In the genomic region with DNA sequence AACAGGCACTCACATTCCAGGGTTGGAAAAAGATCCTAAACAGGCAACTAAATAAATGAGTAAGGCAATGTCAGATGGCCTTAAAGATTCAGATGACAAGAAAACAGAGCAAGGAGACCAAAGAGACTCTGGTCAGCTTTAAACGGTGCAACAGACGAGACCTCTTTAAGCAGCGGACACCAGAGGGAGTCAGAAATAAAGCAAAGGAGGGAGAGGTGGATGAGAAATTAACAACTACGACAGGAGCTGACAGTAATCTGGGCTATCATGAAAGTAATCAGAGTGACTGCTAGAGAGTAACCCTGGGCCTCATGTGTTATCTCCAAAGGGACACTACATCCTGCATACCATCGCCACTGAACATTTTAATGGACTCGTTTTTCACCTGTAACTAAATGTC, we compare ENCODE assay signal across 8 cellular contexts. TPM values are rescaled to one million over a fixed set of nuclear protein-coding genes. Genes with fewer than 3 reads are reported as not detected.
DNase-seq lines count a peak whose midpoint lies in the region; ATAC-seq and TF ChIP-seq lines count a peak whose summit lies in the region.

No MANE protein-coding gene starts in this region.

- peak overlapping the region; percentile 81; the same call in 1 of the 2 replicates for H3K9ac ChIP-seq in HUES48 (ENCODE audit: low read depth, low read length)

- H3K27ac ChIP-seq in HUES48 (ENCODE audit: low read depth, low read length) = no peak overlapping the region

- H3K27me3 Mint-ChIP-seq in MCF 10A (ENCODE audit: insufficient read depth, unreplicated experiment) (no peaks in the 10 kb centered on the region), mesothelial cell of epicardium (ENCODE audit: low read depth) (no peaks in the 10 kb centered on the region)

- H3K36me3 ChIP-seq in HUES48 (ENCODE audit: control insufficient read depth, insufficient read depth, low read length) = peaks cover 28% of the 10 kb centered on the region

- no peak for ATAC-seq in GM18870 (IDR thresholded peaks at IDR 0.05; ENCODE audit: unreplicated experiment)
- ATAC-seq in left lobe of liver = no peak

- H3K36me3 Mint-ChIP-seq in MCF 10A (ENCODE audit: insufficient read depth, unreplicated experiment) (peaks cover 44% of the 10 kb centered on the region), mesothelial cell of epicardium (peaks cover 54% of the 10 kb centered on the region)

- H3K9me3 Mint-ChIP-seq in MCF 10A (ENCODE audit: unreplicated experiment) = peaks cover 26% of the 10 kb centered on the region
- peaks cover 43% of the 10 kb centered on the region for H3K9me3 Mint-ChIP-seq in mesothelial cell of epicardium

- TF ChIP-seq CTCF in AG09309 (IDR thresholded peaks at IDR 0.05; ENCODE audit: control insufficient read depth, insufficient read depth, low read depth, low read length, missing control alignments) (peak; percentile 43), MCF 10A (IDR thresholded peaks at IDR 0.05; ENCODE audit: unreplicated experiment) (no peak), mesothelial cell of epicardium (IDR thresholded peaks at IDR 0.05; ENCODE audit: unreplicated experiment) (no peak)

- H3K27me3 ChIP-seq in HUES48 (ENCODE audit: control insufficient read depth, insufficient read depth, low read length) = no peaks in the 10 kb centered on the region

- peaks cover 19% of the 10 kb centered on the region for H3K9me3 ChIP-seq in HUES48 (ENCODE audit: control insufficient read depth, insufficient read depth, low read length)

- intact Hi-C loops in MCF 10A (cut with micrococcal nuclease) = no loop called here

- peak overlapping the region; percentile 91 for H3K4me3 ChIP-seq in AG09309 (ENCODE audit: control insufficient read depth, low read depth, low read length)
- H3K4me3 ChIP-seq in HUES48 (ENCODE audit: low read depth, low read length) = peak overlapping the region; percentile 98

- H3K4me3 Mint-ChIP-seq in MCF 10A (ENCODE audit: unreplicated experiment) = peak overlapping the region; percentile 92
- peak overlapping the region; percentile 96 for H3K4me3 Mint-ChIP-seq in mesothelial cell of epicardium

- no TSS peak for BruUV-seq in MCF 10A (replicated peaks; lab: Mats Ljungman, UMichigan)

- peaks cover 20% of the 10 kb centered on the region for H3K4me1 Mint-ChIP-seq in MCF 10A (ENCODE audit: insufficient read depth, unreplicated experiment)
- peaks cover 13% of the 10 kb centered on the region for H3K4me1 Mint-ChIP-seq in mesothelial cell of epicardium

- H3K4me1 ChIP-seq in HUES48 (ENCODE audit: control insufficient read depth, insufficient read depth, low read length) = peaks cover 5% of the 10 kb centered on the region

- DNase-seq in AG09309 (ENCODE audit: low read depth) = peak; percentile 4
- no peak for DNase-seq in MCF 10A (ENCODE audit: unreplicated experiment)
- DNase-seq in mesothelial cell of epicardium (ENCODE audit: low spot score in 2 of 2, unreplicated experiment in 2 of 2) = no peak
- DNase-seq in SKM-1 (lab: John Stamatoyannopoulos, UW; ENCODE audit: unreplicated experiment) = no peak
- no peak for DNase-seq in left lobe of liver (ENCODE audit: low spot score)
- DNase-seq in NCI-H187 treated with DMSO at 0.1 percent for 48 hours (lab: John Stamatoyannopoulos, UW) = no peak

- H3K27ac Mint-ChIP-seq in MCF 10A (ENCODE audit: low read depth, unreplicated experiment) (peak overlapping the region; percentile 93), mesothelial cell of epicardium (peak overlapping the region; percentile 93)

- CTCF ChIA-PET in MCF 10A (lab: Yijun Ruan, JAX) = interaction anchor here (0.6 to 0.9 kb wide), 2 partner anchors 153 to 154 kb away, joined by 4 to 5 read pairs; no protein-coding TSS in a partner anchor

- POLR2A ChIA-PET in MCF 10A (lab: Yijun Ruan, JAX) = interaction anchor here (0.6 to 1.3 kb wide), 7 partner anchors 19 to 261 kb away, joined by 3 to 4 read pairs (median 3); a partner anchor contains a TSS

RNA-seq across cellular contexts. Expression of a gene that starts 1.1 kb away (rescaled TPM):
- total RNA-seq in MCF 10A (2022) = 14.3 and 17.6 TPM in 2 replicates
- 10.3 to 13.3 TPM (median 11.3 TPM) in 3 replicates for total RNA-seq in mesothelial cell of epicardium
- 2.4 TPM for total RNA-seq in left lobe of liver

RNA-seq across cellular contexts. Expression of a gene that starts 20.2 kb away (rescaled TPM):
- total RNA-seq in MCF 10A (2022) = 5.0 and 5.6 TPM in 2 replicates
- total RNA-seq in mesothelial cell of epicardium = 9.4 to 10.0 TPM (median 9.5 TPM) in 3 replicates
- 1.4 TPM for total RNA-seq in left lobe of liver

RNA-seq across cellular contexts. Expression of a gene that starts 25.4 kb away (rescaled TPM):
- not detected in 2 replicates for total RNA-seq in MCF 10A (2022)
- 15.4 to 17.1 TPM (median 16.7 TPM) in 3 replicates for total RNA-seq in mesothelial cell of epicardium
- total RNA-seq in left lobe of liver = 0.18 TPM

RNA-seq across cellular contexts. Expression of a gene that starts 31.4 kb away (rescaled TPM):
- total RNA-seq in MCF 10A (2022) (3.9 and 5.3 TPM in 2 replicates), mesothelial cell of epicardium (11.1 to 11.5 TPM (median 11.3 TPM) in 3 replicates), left lobe of liver (1.0 TPM)

RNA-seq across cellular contexts. Expression of a gene that starts 41.2 kb away (rescaled TPM):
- total RNA-seq in MCF 10A (2022) (2.4 and 2.8 TPM in 2 replicates), mesothelial cell of epicardium (4.8 to 6.1 TPM (median 6.0 TPM) in 3 replicates), left lobe of liver (0.50 TPM)

Comparison
In these comparisons a context has a peak if more than half of its experiments do, and no peak if none do; other contexts are left out.
1. RNA of a gene that starts 25.4 kb away (total RNA-seq): 15.4 to 17.1 TPM in mesothelial cell of epicardium; 0.18 TPM in left lobe of liver (single experiment) and not detected in MCF 10A; every median in the first group is over 10 times any median in the second.